21 cellular contexts compared by ENCODE assay signal in genomic region chr12:76236640-76237039, GRCh38.
A peak's percentile ranks its signal among the peaks of the same experiment; 100 is the strongest.
DNase-seq lines count a peak whose midpoint lies in the region; ATAC-seq, FAIRE-seq and TF ChIP-seq lines count a peak whose summit lies in the region.
"Had no signal": no experiment of that assay in that cellular context is flagged by ENCODE, and none has a peak within 500 bp of the region (broad histone marks: within the 10 kb centered on the region; RNA-seq: fewer than 3 reads in every experiment).

No MANE protein-coding gene starts in this region.

- no peaks in the 10 kb centered on the region for H3F3A ChIP-seq in SK-N-SH (replicated peaks; ENCODE audit: insufficient read depth)

- ATAC-seq in HepG2 (no peak), right lobe of liver (no peak), HG03354 (IDR thresholded peaks at IDR 0.05; ENCODE audit: poor library complexity, severe bottlenecking, unreplicated experiment) (no peak), WTC11 (no peak)
- ATAC-seq in activated T-helper 17 cell treated with anti-CD3 and anti-CD28 coated beads, Interleukin-2, amount 50 U/mL, for 72 hours (replicated peaks) = no peak
- ATAC-seq: Right ventricle myocardium inferior had no signal

- POLR2A ChIA-PET in HepG2 (lab: Yijun Ruan, JAX) = no interaction called here
- POLR2A ChIA-PET in SK-N-SH (lab: Yijun Ruan, JAX) = no interaction called here
- POLR2A ChIA-PET in WTC11 (lab: Charles Lee) = no interaction called here

- H3K9ac ChIP-seq in HepG2 (ENCODE audit: insufficient read depth, low read depth, low read length) (no peak overlapping the region), SK-N-SH (no peak overlapping the region)

- WGBS in HepG2 (ENCODE audit: low lambda C conversion rate) = 38% methylated on average over 7 of the region's 7 CpGs
- WGBS in right lobe of liver (ENCODE audit: insufficient coverage, low coverage, low lambda C conversion rate, missing lambda C conversion rate) = 86% methylated on average over 7 of the region's 7 CpGs
- 47% methylated on average over 7 of the region's 7 CpGs for WGBS in SK-N-SH (ENCODE audit: low lambda C conversion rate)

- H3K9me3 ChIP-seq in HepG2 (ENCODE audit: low read length) (no peaks in the 10 kb centered on the region), right lobe of liver (no peaks in the 10 kb centered on the region), SK-N-SH (no peaks in the 10 kb centered on the region)
- H3K9me3 ChIP-seq: adrenal gland, sigmoid colon, upper lobe of left lung had no signal

- no peak overlapping the region for H3K4me3 Mint-ChIP-seq in WTC11
- H3K4me3 Mint-ChIP-seq in activated T-helper 17 cell treated with anti-CD3 and anti-CD28 coated beads, Interleukin-2, amount 50 U/mL, for 72 hours = no peak overlapping the region
- H3K4me3 Mint-ChIP-seq: activated CD4-positive, alpha-beta T cell treated with anti-CD3 and anti-CD28 coated beads, Interleukin-2, amount 10 ng/mL, durations not matched to agents 24 days and 14 days; activated T-cell treated with anti-CD3 and anti-CD28 coated beads, Interleukin-2, amount 50 U/mL, for 24 hours; nephron progenitor cell had no signal

- no TSS peak for BruUV-seq in HepG2 (replicated peaks; lab: Mats Ljungman, UMichigan)

- no peak for TF ChIP-seq RAD21 in HepG2 (CRISPR knock-in tag; IDR thresholded peaks at IDR 0.05)
- no peak for TF ChIP-seq RAD21 in SK-N-SH (IDR thresholded peaks at IDR 0.05; ENCODE audit: low read length)

- FAIRE-seq in HepG2 (lab: Jason Lieb, UNC) = no peak

- H3K27ac Mint-ChIP-seq in WTC11 = no peak overlapping the region
- no peak overlapping the region for H3K27ac Mint-ChIP-seq in activated T-helper 17 cell treated with anti-CD3 and anti-CD28 coated beads, Interleukin-2, amount 50 U/mL, for 72 hours
- H3K27ac Mint-ChIP-seq: activated CD4-positive, alpha-beta T cell treated with anti-CD3 and anti-CD28 coated beads, Interleukin-2, amount 10 ng/mL, durations not matched to agents 24 days and 14 days; activated T-cell treated with anti-CD3 and anti-CD28 coated beads, Interleukin-2, amount 50 U/mL, for 24 hours; nephron progenitor cell had no signal

- H3K4me2 ChIP-seq in HepG2 (ENCODE audit: low read depth, low read length) = no peak overlapping the region
- H3K4me2 ChIP-seq in SK-N-SH = no peak overlapping the region

- H3K36me3 Mint-ChIP-seq in WTC11 = no peaks in the 10 kb centered on the region
- no peaks in the 10 kb centered on the region for H3K36me3 Mint-ChIP-seq in activated T-helper 17 cell treated with anti-CD3 and anti-CD28 coated beads, Interleukin-2, amount 50 U/mL, for 72 hours (ENCODE audit: low read depth)

- no peaks in the 10 kb centered on the region for H3K4me1 Mint-ChIP-seq in WTC11
- no peaks in the 10 kb centered on the region for H3K4me1 Mint-ChIP-seq in activated T-helper 17 cell treated with anti-CD3 and anti-CD28 coated beads, Interleukin-2, amount 50 U/mL, for 72 hours
- H3K4me1 Mint-ChIP-seq: nephron progenitor cell had no signal

- H3K9me3 Mint-ChIP-seq in WTC11 = peaks cover 10% of the 10 kb centered on the region
- H3K9me3 Mint-ChIP-seq in activated T-helper 17 cell treated with anti-CD3 and anti-CD28 coated beads, Interleukin-2, amount 50 U/mL, for 72 hours = no peaks in the 10 kb centered on the region
- H3K9me3 Mint-ChIP-seq: activated CD4-positive, alpha-beta T cell treated with anti-CD3 and anti-CD28 coated beads, Interleukin-2, amount 10 ng/mL, durations not matched to agents 24 days and 14 days; activated T-cell treated with anti-CD3 and anti-CD28 coated beads, Interleukin-2, amount 50 U/mL, for 24 hours; nephron progenitor cell had no signal

- TF ChIP-seq EP300 in HepG2 (IDR thresholded peaks at IDR 0.05; ENCODE audit: low read depth in 2 of 2, low read length in 2 of 2) (no peak), HepG2 (CRISPR knock-in tag; IDR thresholded peaks at IDR 0.05; ENCODE audit: borderline replicate concordance) (no peak), SK-N-SH (IDR thresholded peaks at IDR 0.05; ENCODE audit: borderline replicate concordance in 1 of 2, low read depth in 1 of 2, low read length in 1 of 2) (peak in 1 of 2 experiments; percentile 69; a peak in 1 of 4 replicates)

- H3K9me2 ChIP-seq in SK-N-SH = no peaks in the 10 kb centered on the region

- H3K27me3 ChIP-seq in HepG2 (ENCODE audit: control insufficient read depth in 1 of 2, insufficient read depth in 2 of 2, low read length in 2 of 2) (no peaks in the 10 kb centered on the region), right lobe of liver (no peaks in the 10 kb centered on the region), SK-N-SH (ENCODE audit: insufficient read depth) (no peaks in the 10 kb centered on the region)
- H3K27me3 ChIP-seq: adrenal gland, sigmoid colon, upper lobe of left lung had no signal

- H3K4me1 ChIP-seq in HepG2 (ENCODE audit: insufficient read depth, low read length) (0 out of 2 replicates have a peak, but pooled peaks cover 5% of the 10 kb centered on the region), right lobe of liver (peaks cover 0 to 24% (median 10%) of the 10 kb centered on the region in 4 donors), SK-N-SH (ENCODE audit: control insufficient read depth in 1 of 2, insufficient read depth in 2 of 2, low read depth in 1 of 2, low read length in 1 of 2) (0 out of 4 replicates have a peak, but pooled peaks cover 0 to 8% of the 10 kb centered on the region in 2 experiments)
- H3K4me1 ChIP-seq: adrenal gland, sigmoid colon, upper lobe of left lung had no signal

- no peak overlapping the region for H2AFZ ChIP-seq in HepG2 (ENCODE audit: low read length)
- H2AFZ ChIP-seq in SK-N-SH (ENCODE audit: low read depth) = no peak overlapping the region

- H3K79me2 ChIP-seq in HepG2 (ENCODE audit: insufficient read depth, low read length) (no peaks in the 10 kb centered on the region), SK-N-SH (ENCODE audit: insufficient read depth) (no peaks in the 10 kb centered on the region)

- no peak overlapping the region for H3K27ac ChIP-seq in HepG2 (ENCODE audit: extremely low read length, insufficient read depth, low read length)
- no peak overlapping the region for H3K27ac ChIP-seq in right lobe of liver
- H3K27ac ChIP-seq in SK-N-SH (ENCODE audit: low read depth in 2 of 2, low read length in 1 of 2) = no peak overlapping the region
- H3K27ac ChIP-seq: adrenal gland, coronary artery, sigmoid colon, upper lobe of left lung had no signal

- TF ChIP-seq POLR2A in HepG2 (IDR thresholded peaks at IDR 0.05; ENCODE audit: insufficient read depth in 1 of 2, low read depth in 2 of 2, low read length in 2 of 2) (no peak), right lobe of liver (IDR thresholded peaks at IDR 0.05) (no peak)

- TF ChIP-seq CTCF in HepG2 (CRISPR knock-in tag; IDR thresholded peaks at IDR 0.05) (no peak), right lobe of liver (IDR thresholded peaks at IDR 0.05) (no peak), SK-N-SH (IDR thresholded peaks at IDR 0.05) (no peak), fibroblast of mammary gland (conservative IDR thresholded peaks at IDR 0.05; ENCODE audit: control insufficient read depth, insufficient read depth, low read depth, low read length) (no peak), WTC11 (IDR thresholded peaks at IDR 0.05) (no peak)

- H3K4me3 ChIP-seq in HepG2 (replicated peaks in 1 of 3; ENCODE audit: insufficient read depth in 1 of 3, low read depth in 2 of 3, low read length in 3 of 3) (no peak overlapping the region), right lobe of liver (no peak overlapping the region), SK-N-SH (ENCODE audit: low read depth in 2 of 2, low read length in 1 of 2) (no peak overlapping the region), fibroblast of mammary gland (ENCODE audit: control insufficient read depth, low read depth, low read length) (no peak overlapping the region)
- H3K4me3 ChIP-seq: adrenal gland, coronary artery, lung, sigmoid colon, upper lobe of left lung had no signal

- no peaks in the 10 kb centered on the region for H3K27me3 Mint-ChIP-seq in WTC11 (ENCODE audit: low read depth)
- H3K27me3 Mint-ChIP-seq in activated T-helper 17 cell treated with anti-CD3 and anti-CD28 coated beads, Interleukin-2, amount 50 U/mL, for 72 hours = peaks cover 3% of the 10 kb centered on the region
- H3K27me3 Mint-ChIP-seq: activated CD4-positive, alpha-beta T cell treated with anti-CD3 and anti-CD28 coated beads, Interleukin-2, amount 10 ng/mL, durations not matched to agents 24 days and 14 days had no signal

- H4K20me1 ChIP-seq in HepG2 (ENCODE audit: insufficient read depth, low read length) = no peaks in the 10 kb centered on the region
- no peaks in the 10 kb centered on the region for H4K20me1 ChIP-seq in SK-N-SH (ENCODE audit: insufficient read depth)

- intact Hi-C loops in HepG2 (cut with micrococcal nuclease; ENCODE audit: unreplicated experiment) (no loop called here), right lobe of liver (cut with DNase I) (no loop called here)

- no peaks in the 10 kb centered on the region for H3K36me3 ChIP-seq in HepG2 (replicated peaks in 1 of 2; ENCODE audit: control insufficient read depth in 1 of 2, insufficient read depth in 2 of 2, low read length in 2 of 2)
- no peaks in the 10 kb centered on the region for H3K36me3 ChIP-seq in right lobe of liver
- no peaks in the 10 kb centered on the region for H3K36me3 ChIP-seq in SK-N-SH (replicated peaks in 1 of 2; ENCODE audit: control insufficient read depth in 1 of 2, insufficient read depth in 2 of 2, low read length in 1 of 2)
- H3K36me3 ChIP-seq: adrenal gland, sigmoid colon, upper lobe of left lung had no signal

- in situ Hi-C loops in HepG2 (cut with HindIII; ENCODE audit: extremely low pct_ligation_motif_present, low pct_unique_long_range_greater_than_20kb) = no loop called here

- DNase-seq in HepG2 (ENCODE audit: low spot score) (peak; percentile 12), right lobe of liver (no peak), SK-N-SH (no peak), fibroblast of mammary gland (ENCODE audit: low read depth) (peak; percentile 47), WTC11 (ENCODE audit: low spot score) (no peak), NCI-H774 (lab: John Stamatoyannopoulos, UW) (no peak)
- DNase-seq: activated CD4-positive, alpha-beta T cell treated with anti-CD3 and anti-CD28 coated beads, Interleukin-2, amount 10 ng/mL, durations not matched to agents 24 days and 14 days; activated T-cell treated with anti-CD3 and anti-CD28 coated beads, Interleukin-2, amount 50 U/mL, for 24 hours; adrenal gland; MM.1S; NCI-H2029 treated with DMSO at 0.1 percent for 48 hours; NCI-H69; nephron progenitor cell; sigmoid colon; stimulated activated CD4-positive, alpha-beta T cell treated with anti-CD3 and anti-CD28 coated beads, Interleukin-4, amount 100 ng/mL, for 1 hour; upper lobe of left lung had no signal

- CTCF ChIA-PET in HepG2 (lab: Yijun Ruan, JAX; ENCODE audit: low intra/inter-chr PET ratio, low total read pairs) = no interaction called here
- CTCF ChIA-PET in SK-N-SH (lab: Yijun Ruan, JAX) = no interaction called here
- CTCF ChIA-PET in WTC11 (lab: Charles Lee) = no interaction called here

TF ChIP-seq in HepG2, 621 proteins besides CTCF, POLR2A, EP300 and RAD21 (continues in another document):
- TF ChIP-seq ZSCAN12 (CRISPR knock-in tag; IDR thresholded peaks at IDR 0.05) (no peak), SMYD3 (CRISPR knock-in tag; IDR thresholded peaks at IDR 0.05) (no peak)

TF ChIP-seq in SK-N-SH, 30 proteins besides CTCF, POLR2A, EP300 and RAD21 (continues in another document):
- TF ChIP-seq SIN3A (IDR thresholded peaks at IDR 0.05; ENCODE audit: borderline replicate concordance, low read depth, low read length) = no peak

Comparison
In these comparisons a context has a peak if more than half of its experiments do, and no peak if none do; other contexts are left out.
1. DNase-seq: peak in HepG2 (single experiment) and fibroblast of mammary gland (single experiment); none in right lobe of liver (0 of 3), SK-N-SH (single experiment), WTC11 (single experiment) and NCI-H774 (single experiment).